1 cellular context compared by ENCODE assay signal in genomic region chr7:14001139-14001538, GRCh38.
TF ChIP-seq lines count a peak whose summit lies in the region.

No MANE protein-coding gene starts in this region.

TF ChIP-seq in K562, 482 proteins besides CTCF, POLR2A, EP300 and RAD21 (continued from another document):
- TF ChIP-seq XRCC4 (IDR thresholded peaks at IDR 0.05; ENCODE audit: extremely low read depth, insufficient read depth, insufficient read length): no peak
- no peak for TF ChIP-seq NR1H2 (CRISPR knock-in tag; IDR thresholded peaks at IDR 0.05)
- no peak for TF ChIP-seq SNIP1 (IDR thresholded peaks at IDR 0.05; ENCODE audit: low read depth)
- TF ChIP-seq LEF1 (IDR thresholded peaks at IDR 0.05): no peak
- TF ChIP-seq NCOA1 (IDR thresholded peaks at IDR 0.05; ENCODE audit: low read depth): no peak
- TF ChIP-seq PCBP2 (IDR thresholded peaks at IDR 0.05; ENCODE audit: low read depth, low read length, poor library complexity, severe bottlenecking): no peak
- TF ChIP-seq RBM39 (optimal IDR thresholded peaks at IDR 0.05; ENCODE audit: low read depth, low read length): no peak
- no peak for TF ChIP-seq E2F5 (CRISPR knock-in tag; IDR thresholded peaks at IDR 0.05)
- TF ChIP-seq IRF1 (CRISPR knock-in tag; IDR thresholded peaks at IDR 0.05; ENCODE audit: borderline replicate concordance): no peak
- no peak for TF ChIP-seq POLR2H (tag; IDR thresholded peaks at IDR 0.05; ENCODE audit: low read depth)
- no peak for TF ChIP-seq CAMTA2 (CRISPR knock-in tag; conservative IDR thresholded peaks at IDR 0.05)
- TF ChIP-seq CREBBP (IDR thresholded peaks at IDR 0.05; ENCODE audit: low read depth, low read length): no peak
- TF ChIP-seq RCOR1 (IDR thresholded peaks at IDR 0.05; ENCODE audit: borderline replicate concordance in 1 of 2, low read depth in 2 of 2, low read length in 2 of 2): no peak
- no peak for TF ChIP-seq ZNF282 (CRISPR knock-in tag; IDR thresholded peaks at IDR 0.05)
- TF ChIP-seq ZNF717 (CRISPR knock-in tag; IDR thresholded peaks at IDR 0.05): no peak
- no peak for TF ChIP-seq RBM22 (IDR thresholded peaks at IDR 0.05; ENCODE audit: low read depth, low read length, poor library complexity, severe bottlenecking)
- TF ChIP-seq STAT5B (CRISPR knock-in tag; IDR thresholded peaks at IDR 0.05): peak; percentile 69; the same call in 1 of the 2 replicates
- TF ChIP-seq KHSRP (IDR thresholded peaks at IDR 0.05): no peak
- no peak for TF ChIP-seq PKNOX1 (IDR thresholded peaks at IDR 0.05)
- TF ChIP-seq ID3 (CRISPR knock-in tag; IDR thresholded peaks at IDR 0.05): peak; percentile 80; the same call in 1 of the 2 replicates
- TF ChIP-seq ID3 (tag; IDR thresholded peaks at IDR 0.05): peak; percentile 97
- TF ChIP-seq ZNF511 (CRISPR knock-in tag; IDR thresholded peaks at IDR 0.05): no peak
- no peak for TF ChIP-seq ZMIZ1 (IDR thresholded peaks at IDR 0.05; ENCODE audit: low read depth in 2 of 2, low read length in 2 of 2)
- no peak for TF ChIP-seq ATF3 (IDR thresholded peaks at IDR 0.05)
- no peak for TF ChIP-seq ATF3 (CRISPR knock-in tag; conservative IDR thresholded peaks at IDR 0.05)
- TF ChIP-seq TCF7 (IDR thresholded peaks at IDR 0.05; ENCODE audit: borderline replicate concordance): no peak
- TF ChIP-seq ZNF778 (CRISPR knock-in tag; IDR thresholded peaks at IDR 0.05): no peak
- peak; percentile 97 for TF ChIP-seq PTTG1 (tag; IDR thresholded peaks at IDR 0.05; ENCODE audit: low read depth)
- peak; percentile 81 for TF ChIP-seq IRF9 (tag; IDR thresholded peaks at IDR 0.05)
- TF ChIP-seq RBM14 (IDR thresholded peaks at IDR 0.05; ENCODE audit: borderline replicate concordance, insufficient read depth, low read depth, low read length): no peak
- no peak for TF ChIP-seq CCAR2 (IDR thresholded peaks at IDR 0.05; ENCODE audit: low read depth, low read length)
- no peak for TF ChIP-seq ARID2 (IDR thresholded peaks at IDR 0.05)
- TF ChIP-seq RAD51 (IDR thresholded peaks at IDR 0.05; ENCODE audit: borderline replicate concordance, low read depth): no peak
- no peak for TF ChIP-seq HNRNPUL1 (IDR thresholded peaks at IDR 0.05; ENCODE audit: low read length)
- no peak; the same call in 1 of the 2 replicates for TF ChIP-seq EP400 (IDR thresholded peaks at IDR 0.05)
- no peak for TF ChIP-seq ETV1 (tag; conservative IDR thresholded peaks at IDR 0.05; ENCODE audit: low read depth)
- TF ChIP-seq SMARCB1 (IDR thresholded peaks at IDR 0.05; ENCODE audit: insufficient read length, low read depth): no peak
- no peak for TF ChIP-seq CBFA2T2 (conservative IDR thresholded peaks at IDR 0.05)
- TF ChIP-seq CBX8 (IDR thresholded peaks at IDR 0.05; ENCODE audit: borderline replicate concordance, extremely low read depth, low read depth, low read length, poor library complexity, severe bottlenecking): no peak
- TF ChIP-seq SFPQ (IDR thresholded peaks at IDR 0.05; ENCODE audit: low read depth, low read length): no peak
- TF ChIP-seq ESRRB (CRISPR knock-in tag; IDR thresholded peaks at IDR 0.05; ENCODE audit: borderline replicate concordance): no peak
